In the genomic region with DNA sequence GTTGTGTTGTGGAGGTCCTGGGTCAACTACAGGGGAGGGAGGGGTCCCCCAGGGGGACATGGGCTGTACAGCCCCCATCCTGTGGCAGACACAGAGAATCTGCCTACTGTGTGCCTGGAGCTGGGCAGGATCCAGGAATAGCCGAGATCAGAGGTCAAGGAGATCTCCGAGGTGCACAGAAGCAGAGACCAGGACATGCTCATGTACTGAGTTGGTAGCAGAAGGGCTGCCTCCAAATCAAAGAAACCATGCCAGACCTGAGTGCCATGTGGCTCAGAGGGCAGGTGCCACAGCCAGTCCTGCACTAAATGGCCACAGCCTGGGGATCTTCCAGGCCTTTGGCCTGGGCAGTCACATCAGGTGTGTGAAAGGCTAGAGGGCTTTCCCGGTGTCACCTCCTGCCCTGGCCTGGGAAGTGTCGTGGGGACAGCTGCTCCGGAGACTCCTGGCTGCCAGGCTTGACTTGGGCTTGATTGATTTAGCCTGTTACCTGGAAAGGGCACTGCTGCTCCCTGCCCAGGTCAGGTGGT, we compare ENCODE assay signal across 12 cellular contexts. TPM values are rescaled to one million over a fixed set of nuclear protein-coding genes. Genes with fewer than 3 reads are reported as not detected.
A peak's percentile ranks its signal among the peaks of the same experiment; 100 is the strongest.
DNase-seq lines count a peak whose midpoint lies in the region; ATAC-seq and TF ChIP-seq lines count a peak whose summit lies in the region.
"Had no signal": no experiment of that assay in that cellular context is flagged by ENCODE, and none has a peak within 500 bp of the region (broad histone marks: within the 10 kb centered on the region; RNA-seq: fewer than 3 reads in every experiment).

No MANE protein-coding gene starts in this region.

- 66% methylated on average over 5 of the region's 5 CpGs for WGBS in right cardiac atrium

- no peak overlapping the region for H3K4me3 ChIP-seq in colonic mucosa
- H3K4me3 ChIP-seq in right cardiac atrium (ENCODE audit: low read length), result no peak overlapping the region
- H3K4me3 ChIP-seq in tibial artery, result no peak overlapping the region

- H3K4me1 ChIP-seq in colonic mucosa (peaks cover 6% of the 10 kb centered on the region), right cardiac atrium (ENCODE audit: control insufficient read depth, insufficient read depth, low read length) (peaks cover 38% of the 10 kb centered on the region), tibial artery (peaks cover 26 to 94% (median 74%) of the 10 kb centered on the region in 4 donors)
- H3K4me1 ChIP-seq: BE2C had no signal

- peak overlapping the region; percentile 36 to 44 for H3K9ac ChIP-seq in colonic mucosa (ENCODE audit: low read depth in 2 of 2, low read length in 2 of 2)

- H3K27ac ChIP-seq in colonic mucosa (peak overlapping the region; percentile 67), right cardiac atrium (ENCODE audit: low read length) (peak overlapping the region; percentile 86), tibial artery (peak overlapping the region; percentile 92 to 95)

- H3K9me3 ChIP-seq in colonic mucosa (no peaks in the 10 kb centered on the region), right cardiac atrium (ENCODE audit: control insufficient read depth, low read length) (no peaks in the 10 kb centered on the region), tibial artery (no peaks in the 10 kb centered on the region)
- H3K9me3 ChIP-seq: BE2C had no signal

- TF ChIP-seq CTCF in colonic mucosa (IDR thresholded peaks at IDR 0.05) (no peak), tibial artery (IDR thresholded peaks at IDR 0.05) (no peak)

- DNase-seq in colonic mucosa (no peak), right cardiac atrium (peak in 2 of 3 donors; percentile 45 to 61), pons (ENCODE audit: low spot score) (peak; percentile 30), tibial artery (no peak), NCI-H2107 treated with DMSO at 0.1 percent for 48 hours (lab: John Stamatoyannopoulos, UW; ENCODE audit: unreplicated experiment) (no peak), NCI-H1105 treated with DMSO at 0.1 percent for 48 hours (lab: John Stamatoyannopoulos, UW) (no peak)
- DNase-seq: activated gamma-delta T cell, BE2C, natural killer cell, small intestine had no signal

- H3K27me3 ChIP-seq in colonic mucosa, result no peaks in the 10 kb centered on the region
- H3K27me3 ChIP-seq in right cardiac atrium (ENCODE audit: control insufficient read depth, insufficient read depth), result no peaks in the 10 kb centered on the region
- H3K27me3 ChIP-seq in tibial artery, result no peaks in the 10 kb centered on the region

- ATAC-seq in right cardiac atrium (no peak), GM19452 (IDR thresholded peaks at IDR 0.05; ENCODE audit: unreplicated experiment) (no peak), HG02678 (IDR thresholded peaks at IDR 0.05; ENCODE audit: unreplicated experiment) (no peak)
- ATAC-seq: natural killer cell had no signal

- no peaks in the 10 kb centered on the region for H3K36me3 ChIP-seq in colonic mucosa
- peaks cover 0 to 8% (median 3%) of the 10 kb centered on the region in 3 donors for H3K36me3 ChIP-seq in tibial artery
- H3K36me3 ChIP-seq: BE2C had no signal

- intact Hi-C loops in colonic mucosa (cut with DNase I), result no loop called here
- intact Hi-C loops in right cardiac atrium (cut with DNase I), result no loop called here
- intact Hi-C loops in tibial artery (cut with DNase I; ENCODE audit: low total_unique reads), result no loop called here

RNA-seq across cellular contexts. Expression of a gene that starts 27.8 kb away (rescaled TPM):
- 100 to 1,000 TPM; 413 to 553 TPM for total RNA-seq in colonic mucosa
- total RNA-seq in right cardiac atrium, result 1,000 to 10,000 TPM in 3 of 4 donors, 100 to 1,000 TPM in 1; 949 to 1,838 (median 1,489) TPM
- 1,813 TPM for polyA plus RNA-seq in right cardiac atrium

Comparison
In these comparisons a context has a peak if more than half of its experiments do, and no peak if none do; other contexts are left out.
1. DNase-seq: peak in right cardiac atrium (2 of 3) and pons (single experiment); none in colonic mucosa (single experiment), tibial artery (0 of 2), NCI-H2107 treated with DMSO at 0.1 percent for 48 hours (single experiment) and NCI-H1105 treated with DMSO at 0.1 percent for 48 hours (single experiment).
2. Peak in every context shown above with its lines, with median percentiles within 50 percentile points of each other: H3K27ac ChIP-seq.